Comparison of ENCODE assay signal across 1 cellular context in the genomic region with DNA sequence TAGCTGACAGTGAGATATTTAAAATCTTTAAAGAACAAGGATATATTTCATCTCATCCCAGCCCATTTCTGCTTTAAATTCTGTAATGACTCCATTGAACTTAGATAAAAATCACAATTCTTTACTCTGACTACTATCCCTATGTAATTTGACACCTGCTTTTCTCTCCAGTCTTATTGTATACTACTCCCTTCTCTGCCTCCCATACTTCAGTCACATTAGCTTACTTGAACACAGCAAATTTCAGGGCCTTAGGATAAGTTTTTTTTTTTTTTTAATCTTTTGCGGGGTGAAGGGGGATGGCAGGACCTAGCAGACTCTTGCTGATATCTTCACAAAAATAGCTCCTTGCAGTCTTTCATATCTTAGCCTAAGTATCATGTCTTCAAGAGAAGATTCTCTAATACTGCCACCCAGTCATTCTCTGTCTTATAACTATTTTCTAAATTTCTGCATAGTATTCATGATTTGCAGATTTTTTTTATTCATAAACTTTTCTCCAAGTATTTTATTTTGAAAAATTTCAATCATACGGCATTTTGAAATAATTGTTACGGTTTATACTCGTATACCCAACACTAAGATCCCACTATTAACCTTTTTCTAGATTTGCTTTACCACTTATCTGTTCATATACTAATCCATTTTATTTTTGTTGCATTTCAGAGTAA.
TF ChIP-seq lines count a peak whose summit lies in the region.

No MANE protein-coding gene starts in this region.

TF ChIP-seq in GM23338, 12 proteins besides CTCF, POLR2A, EP300 and RAD21 (continued from another document):
- no peak for TF ChIP-seq EZH2 (IDR thresholded peaks at IDR 0.05; ENCODE audit: low read depth, unreplicated experiment)
